16 cellular contexts compared by ENCODE assay signal in genomic region chr14:78152246-78153068, GRCh38. TPM values are rescaled to one million over a fixed set of nuclear protein-coding genes. Genes with fewer than 3 reads are reported as not detected.
DNase-seq lines count a peak whose midpoint lies in the region; ATAC-seq, FAIRE-seq and TF ChIP-seq lines count a peak whose summit lies in the region.
"Had no signal": no experiment of that assay in that cellular context is flagged by ENCODE, and none has a peak within 500 bp of the region (broad histone marks: within the 10 kb centered on the region; RNA-seq: fewer than 3 reads in every experiment).

No MANE protein-coding gene starts in this region.

- no peak for TF ChIP-seq EP300 in A549 (IDR thresholded peaks at IDR 0.05)

- intact Hi-C loops in cardiac septum (cut with DNase I) = loop anchor here (10.0 kb wide), 1 partner anchor 288 kb away; no protein-coding TSS in a partner anchor

- H3K36me3 ChIP-seq in SK-N-MC (ENCODE audit: insufficient read depth, low read length) = no peaks in the 10 kb centered on the region

- CTCF ChIA-PET in A549 (lab: Yijun Ruan, JAX) = interaction anchor here (0.6 to 3.5 kb wide), 5 partner anchors 8 to 414 kb away, joined by 3 to 33 read pairs (median 3); no protein-coding TSS in a partner anchor

- H3K4me3 ChIP-seq in A549 (no peak overlapping the region), SK-N-MC (0 out of 2 replicates have a peak overlapping the region, but pooled peaks have one; percentile 23)
- H3K4me3 ChIP-seq: K562, mucosa of descending colon had no signal

- 55% methylated on average over 14 of the region's 14 CpGs for WGBS in A549 (ENCODE audit: missing lambda C conversion rate)

- TF ChIP-seq CTCF in A549 (IDR thresholded peaks at IDR 0.05) = no peak

- H3K4me1 ChIP-seq in A549 = peaks cover 10% of the 10 kb centered on the region

- POLR2A ChIA-PET in A549 (lab: Yijun Ruan, JAX) = no interaction called here

- TF ChIP-seq RAD21 in A549 (conservative IDR thresholded peaks at IDR 0.05 in 1 of 2, IDR thresholded peaks at IDR 0.05 in 1 of 2) = no peak

- DNase-seq in A549 (ENCODE audit: low read depth in 1 of 2, low spot score in 1 of 2) (no peak), H4 (ENCODE audit: low spot score) (peak; percentile 15), NCI-H2081 treated with DMSO at 0.1 percent for 48 hours (lab: John Stamatoyannopoulos, UW) (peak; percentile 96), SK-N-MC (ENCODE audit: low read depth, low spot score) (peak; percentile 28), cardiac septum (ENCODE audit: low spot score) (no peak)
- DNase-seq: activated CD4-positive, alpha-beta memory T cell treated with anti-CD3 and anti-CD28 coated beads, Interleukin-2, amount 10 ng/mL, durations not matched to agents 7 days and 5 days; activated naive CD8-positive, alpha-beta T cell treated with anti-CD3 and anti-CD28 coated beads, Interleukin-2, amount 50 U/mL, for 24 hours; CD8-positive, alpha-beta memory T cell; effector memory CD8-positive, alpha-beta T cell; mucosa of descending colon; nucleus accumbens had no signal

- H3K9ac ChIP-seq in SK-N-MC (ENCODE audit: insufficient read length) = no peak overlapping the region

- ATAC-seq in A549 (no peak; a peak in 1 of 6 replicates), HG03280 (IDR thresholded peaks at IDR 0.05; ENCODE audit: unreplicated experiment) (no peak), GM21447 (IDR thresholded peaks at IDR 0.05; ENCODE audit: unreplicated experiment) (no peak), GM18517 (IDR thresholded peaks at IDR 0.05; ENCODE audit: unreplicated experiment) (no peak)
- ATAC-seq: activated naive CD8-positive, alpha-beta T cell treated with anti-CD3 and anti-CD28 coated beads, Interleukin-2, amount 50 U/mL, for 24 hours; effector memory CD8-positive, alpha-beta T cell; K562; mucosa of descending colon had no signal

- 0 out of 3 replicates have a peak overlapping the region, but pooled peaks have one; percentile 18 for H3K4me2 ChIP-seq in A549

- H3K9me3 ChIP-seq in A549 (no peaks in the 10 kb centered on the region), SK-N-MC (ENCODE audit: low read depth, low read length) (no peaks in the 10 kb centered on the region)
- H3K9me3 ChIP-seq: mucosa of descending colon had no signal

- FAIRE-seq in A549 (lab: Jason Lieb, UNC) = no peak
- FAIRE-seq: K562, TTC549 had no signal

- H3K27ac ChIP-seq in A549 (peak overlapping the region in 1 of 2 experiments; percentile 39; a peak in 2 of 6 replicates), SK-N-MC (no peak overlapping the region)

- no peak for TF ChIP-seq POLR2A in A549 (IDR thresholded peaks at IDR 0.05; ENCODE audit: low read length)

TF ChIP-seq in A549, 52 proteins besides CTCF, POLR2A, EP300 and RAD21:
- TF ChIP-seq PBX3 (IDR thresholded peaks at IDR 0.05) = no peak
- no peak for TF ChIP-seq JUN (IDR thresholded peaks at IDR 0.05)
- TF ChIP-seq ATOH8 (CRISPR knock-in tag; IDR thresholded peaks at IDR 0.05; ENCODE audit: low read depth) = no peak

RNA-seq across cellular contexts. Expression of gene NRXN3, which starts 17.7 kb away (rescaled TPM):
- polyA plus RNA-seq in A549 (2011; rRNA removed) (0.62 and 0.66 TPM in 2 replicates), A549 (2017; fragmentation: RNase III; extraction: RNeasy Plus Mini Kit Qiagen cat#74134 plus additional on column Dnase treatment) (2.1 to 2.3 TPM (median 2.1 TPM) in 3 replicates)
- 0.34 and 0.43 TPM in 2 replicates for polyA plus RNA-seq in A549 (2012; cell fraction: cytosol; rRNA removed)
- 0.70 and 1.2 TPM in 2 replicates for polyA plus RNA-seq in A549 (2012; cell fraction: nucleus; rRNA removed)
- polyA minus RNA-seq in A549 (2011; rRNA and poly(A)+ RNA removed) = 1.2 and 1.7 TPM in 2 replicates
- total RNA-seq in H4 (2014; rRNA removed; shearing (Covaris generic)) = 0.37 and 0.39 TPM in 2 replicates
- 4.1 TPM for total RNA-seq in cardiac septum
- total RNA-seq: activated CD4-positive, alpha-beta memory T cell treated with anti-CD3 and anti-CD28 coated beads, Interleukin-2, amount 10 ng/mL, durations not matched to agents 7 days and 5 days; CD8-positive, alpha-beta memory T cell had no signal
- polyA plus RNA-seq: CD8-positive, alpha-beta memory T cell; K562 had no signal

Comparison
In these comparisons a context has a peak if more than half of its experiments do, and no peak if none do; other contexts are left out.
1. DNase-seq: peak in H4 (single experiment), NCI-H2081 treated with DMSO at 0.1 percent for 48 hours (single experiment) and SK-N-MC (single experiment); none in A549 (0 of 2) and cardiac septum (single experiment).